Comparison of ENCODE assay signal across 7 cellular contexts in genomic region chr1:26471201-26471497, GRCh38. TPM values are rescaled to one million over a fixed set of nuclear protein-coding genes. Genes with fewer than 3 reads are reported as not detected.
DNase-seq lines count a peak whose midpoint lies in the region; ATAC-seq and TF ChIP-seq lines count a peak whose summit lies in the region.

No MANE protein-coding gene starts in this region.

- no peak overlapping the region for H3K56ac ChIP-seq in H9 (ENCODE audit: insufficient read length, low read depth, low read length)

- DNase-seq in H9 (no peak), PC-3 (no peak), esophagus muscularis mucosa (ENCODE audit: extremely low spot score) (no peak), gastrocnemius medialis (no peak)

- H4K91ac ChIP-seq in H9 (ENCODE audit: insufficient read length, low read depth, low read length): no peak overlapping the region

- H3T11ph ChIP-seq in H9 (ENCODE audit: low read length): no peak overlapping the region

- in situ Hi-C loops in gastrocnemius medialis (cut with MboI; ENCODE audit: low sequenced_read_pairs in 4 of 4): no loop called here

- TF ChIP-seq EP300 in esophagus muscularis mucosa (IDR thresholded peaks at IDR 0.05): no peak

- H3K27ac ChIP-seq in H9 (ENCODE audit: insufficient read length, low read depth, low read length): no peak overlapping the region
- H3K27ac ChIP-seq in PC-3 (ENCODE audit: low read length): no peak overlapping the region
- H3K27ac ChIP-seq in esophagus muscularis mucosa (replicated peaks in 1 of 4): peak overlapping the region in 1 of 4 donors; percentile 100
- H3K27ac ChIP-seq in gastrocnemius medialis: peak overlapping the region in 3 of 4 donors; percentile 99 to 100 (median 100)

- TF ChIP-seq CTCF in H9 (conservative IDR thresholded peaks at IDR 0.05) (no peak), PC-3 (conservative IDR thresholded peaks at IDR 0.05; ENCODE audit: low read depth, low read length) (no peak), esophagus muscularis mucosa (IDR thresholded peaks at IDR 0.05) (no peak), gastrocnemius medialis (IDR thresholded peaks at IDR 0.05 in 4 of 5, conservative IDR thresholded peaks at IDR 0.05 in 1 of 5) (no peak)

- BruUV-seq in PC-3 (replicated peaks; lab: Mats Ljungman, UMichigan): no TSS peak

- no peak overlapping the region for H3K4ac ChIP-seq in H9 (ENCODE audit: low read depth, low read length)

- no peak overlapping the region for H3K14ac ChIP-seq in H9 (ENCODE audit: insufficient read depth, low read length)

- no peak overlapping the region for H3K18ac ChIP-seq in H9 (ENCODE audit: insufficient read length, low read depth, low read length)

- no peak for ATAC-seq in PC-3
- no peak for ATAC-seq in gastrocnemius medialis
- no peak for ATAC-seq in GM21528 (IDR thresholded peaks at IDR 0.05; ENCODE audit: low FRiP score, unreplicated experiment)
- ATAC-seq in HG03469 (IDR thresholded peaks at IDR 0.05; ENCODE audit: unreplicated experiment): no peak
- no peak for ATAC-seq in GM18870 (IDR thresholded peaks at IDR 0.05; ENCODE audit: unreplicated experiment)

- H3K9ac ChIP-seq in H9 (ENCODE audit: extremely low read depth, insufficient read length, low read length) (no peak overlapping the region), PC-3 (ENCODE audit: low read length) (no peak overlapping the region)

- H2BK15ac ChIP-seq in H9 (ENCODE audit: low read depth, low read length): no peak overlapping the region

- TF ChIP-seq POLR2A in esophagus muscularis mucosa (IDR thresholded peaks at IDR 0.05; ENCODE audit: low read depth) (no peak), gastrocnemius medialis (IDR thresholded peaks at IDR 0.05) (no peak)

- H4K5ac ChIP-seq in H9 (ENCODE audit: insufficient read length, low read depth, low read length): no peak overlapping the region

- H3K36me3 Mint-ChIP-seq in H9 (ENCODE audit: insufficient read depth in 1 of 3, low read depth in 3 of 3): peaks cover 36 to 67% (median 66%) of the 10 kb centered on the region in 3 experiments

- POLR2A ChIA-PET in PC-3 (lab: Charles Lee; ENCODE audit: unreplicated experiment): interaction anchor here (0.6 kb wide), 1 partner anchor 37 kb away, joined by 5 read pairs; no protein-coding TSS in a partner anchor

- no peaks in the 10 kb centered on the region for H4K20me1 ChIP-seq in H9 (ENCODE audit: control insufficient read depth, insufficient read depth, insufficient read length)
- peaks cover 29% of the 10 kb centered on the region for H4K20me1 ChIP-seq in PC-3 (ENCODE audit: low read length)

- H3K79me1 ChIP-seq in H9 (ENCODE audit: insufficient read depth, low read depth, low read length, poor library complexity, severe bottlenecking): no peaks in the 10 kb centered on the region

- intact Hi-C loops in PC-3 (cut with micrococcal nuclease) (no loop called here), esophagus muscularis mucosa (cut with DNase I) (no loop called here), gastrocnemius medialis (cut with DNase I; ENCODE audit: low total_unique reads) (no loop called here)

- no peaks in the 10 kb centered on the region for H3K9me3 ChIP-seq in H9 (ENCODE audit: control insufficient read depth, low read depth, low read length)
- no peaks in the 10 kb centered on the region for H3K9me3 ChIP-seq in PC-3 (ENCODE audit: low read length)
- H3K9me3 ChIP-seq in esophagus muscularis mucosa: no peaks in the 10 kb centered on the region
- H3K9me3 ChIP-seq in gastrocnemius medialis: no peaks in the 10 kb centered on the region

- no peak overlapping the region for H2AK5ac ChIP-seq in H9 (ENCODE audit: insufficient read length, low read length)

- H3K23ac ChIP-seq in H9 (ENCODE audit: insufficient read length, low read depth, low read length): no peak overlapping the region

- H3K9me2 ChIP-seq in PC-3 (replicated peaks; ENCODE audit: low read length): no peaks in the 10 kb centered on the region

- H3K4me3 ChIP-seq in PC-3 (ENCODE audit: low read length) (peak overlapping the region; percentile 96), esophagus muscularis mucosa (peak overlapping the region in 3 of 4 donors; percentile 76 to 99 (median 90)), gastrocnemius medialis (peak overlapping the region; percentile 71 to 100 (median 94))

- no peak overlapping the region for H2BK5ac ChIP-seq in H9 (ENCODE audit: insufficient read length, low read length)

- H3K4me2 ChIP-seq in H9 (ENCODE audit: insufficient read depth, insufficient read length, low read length): peak overlapping the region; percentile 59
- peak overlapping the region; percentile 100 for H3K4me2 ChIP-seq in PC-3 (ENCODE audit: low read length)

- peak overlapping the region in 2 of 3 experiments; percentile 33 to 98; a peak in 2 of 7 replicates for H3K27ac Mint-ChIP-seq in H9

- H3K27me3 Mint-ChIP-seq in H9 (ENCODE audit: low read depth): no peaks in the 10 kb centered on the region; the same call in 1 of the 2 replicates

- H3K4me1 ChIP-seq in H9 (ENCODE audit: insufficient read depth, low read length) (no peaks in the 10 kb centered on the region; the same call in 1 of the 2 replicates), PC-3 (ENCODE audit: insufficient read depth, low read length) (peaks cover 29% of the 10 kb centered on the region), esophagus muscularis mucosa (peaks cover 18 to 44% (median 36%) of the 10 kb centered on the region in 4 donors), gastrocnemius medialis (peaks cover 29 to 33% of the 10 kb centered on the region in 2 donors)

- H3K4me3 Mint-ChIP-seq in H9: peak overlapping the region; percentile 88 to 90

- no peak overlapping the region for H2AFZ ChIP-seq in H9 (ENCODE audit: low read length)
- H2AFZ ChIP-seq in PC-3 (ENCODE audit: low read length): no peak overlapping the region

- H3K36me3 ChIP-seq in PC-3 (ENCODE audit: low read depth, low read length): peaks cover 32% of the 10 kb centered on the region
- H3K36me3 ChIP-seq in esophagus muscularis mucosa: peaks cover 20 to 57% (median 47%) of the 10 kb centered on the region in 4 donors
- H3K36me3 ChIP-seq in gastrocnemius medialis: peaks cover 5 to 32% of the 10 kb centered on the region in 2 donors

- CTCF ChIA-PET in PC-3 (lab: Charles Lee): interaction anchor here (1.0 kb wide), 1 partner anchor 30 kb away, joined by 3 read pairs; no protein-coding TSS in a partner anchor

- peaks cover 31 to 43% of the 10 kb centered on the region in 2 experiments for H3K4me1 Mint-ChIP-seq in H9

- peaks cover 5% of the 10 kb centered on the region for H3F3A ChIP-seq in PC-3 (ENCODE audit: low read length, unreplicated experiment)

- H3K79me2 ChIP-seq in H9 (ENCODE audit: insufficient read depth, low read length) (peaks cover 4% of the 10 kb centered on the region; the same call in 1 of the 2 replicates), PC-3 (ENCODE audit: low read length) (peaks cover 25% of the 10 kb centered on the region)

- no peak overlapping the region for H2BK20ac ChIP-seq in H9 (ENCODE audit: low read depth, low read length, poor library complexity, severe bottlenecking)

- no peak overlapping the region for H4K8ac ChIP-seq in H9 (replicated peaks; ENCODE audit: insufficient read length, low read depth, low read length)

- H3K23me2 ChIP-seq in H9 (ENCODE audit: insufficient read length, low read depth, low read length, poor library complexity, severe bottlenecking): peaks cover 10% of the 10 kb centered on the region

- H2BK12ac ChIP-seq in H9 (ENCODE audit: insufficient read length, low read depth, low read length): no peak overlapping the region

- H3K27me3 ChIP-seq in H9 (ENCODE audit: insufficient read depth, low read length): no peaks in the 10 kb centered on the region
- no peaks in the 10 kb centered on the region for H3K27me3 ChIP-seq in PC-3 (ENCODE audit: low read length)
- H3K27me3 ChIP-seq in esophagus muscularis mucosa: no peaks in the 10 kb centered on the region
- H3K27me3 ChIP-seq in gastrocnemius medialis: no peaks in the 10 kb centered on the region

- H3K9me3 Mint-ChIP-seq in H9: no peaks in the 10 kb centered on the region

- no peak overlapping the region for H2BK120ac ChIP-seq in H9 (ENCODE audit: low read depth, low read length, poor library complexity, severe bottlenecking)

- no CpG with 5 or more reads among the region's 5 CpGs for WGBS in H9 (ENCODE audit: extremely low coverage, insufficient read length, low lambda C conversion rate)
- WGBS in esophagus muscularis mucosa: 14% methylated on average over 5 of the region's 5 CpGs

RNA-seq across cellular contexts. Expression of gene HMGN2, which starts 1.1 kb away (rescaled TPM):
- total RNA-seq in H9 (2021) (622 and 626 TPM in 2 replicates), PC-3 (2014; rRNA removed) (822 and 888 TPM in 2 replicates), esophagus muscularis mucosa (100 to 1,000 TPM; 124 to 263 (median 189) TPM), gastrocnemius medialis (100 to 1,000 TPM in 1 of 4 donors, 10 to 100 TPM in 3; 68.2 to 136 (median 88.4) TPM)

RNA-seq across cellular contexts. Expression of gene DHDDS, which starts 39.0 kb away (rescaled TPM):
- total RNA-seq in H9 (2021): 49.8 and 61.2 TPM in 2 replicates
- 49.6 and 52.8 TPM in 2 replicates for total RNA-seq in PC-3 (2014; rRNA removed)
- 10 to 100 TPM; 28.7 to 38.9 (median 30.4) TPM for total RNA-seq in esophagus muscularis mucosa
- total RNA-seq in gastrocnemius medialis: 10 to 100 TPM; 12.1 to 30.7 (median 22.3) TPM

RNA-seq across cellular contexts. Expression of gene RPS6KA1, which starts 58.4 kb away (rescaled TPM):
- total RNA-seq in H9 (2021) (43.3 and 45.3 TPM in 2 replicates), PC-3 (2014; rRNA removed) (98.2 and 111 TPM in 2 replicates), esophagus muscularis mucosa (10 to 100 TPM in 1 of 4 donors, 1 to 10 TPM in 3; 7.0 to 16.7 (median 8.7) TPM), gastrocnemius medialis (1 to 10 TPM; 1.5 to 3.5 (median 3.0) TPM)

Comparison
In these comparisons a context has a peak if more than half of its experiments do, and no peak if none do; other contexts are left out.
1. H3K27ac ChIP-seq: peak in gastrocnemius medialis (3 of 4); none in H9 (single experiment) and PC-3 (single experiment).
2. Peak in every context shown above with its lines, with median percentiles within 50 percentile points of each other: H3K4me3 ChIP-seq.